Comparison of ENCODE assay signal across 3 cellular contexts in genomic region chr10:109932391-109932790, GRCh38.
TF ChIP-seq lines count a peak whose summit lies in the region.

No MANE protein-coding gene starts in this region.

TF ChIP-seq in SK-N-SH, 30 proteins besides CTCF, POLR2A, EP300 and RAD21 (continued from another document):
- no peak for TF ChIP-seq ZBTB33 (IDR thresholded peaks at IDR 0.05; ENCODE audit: borderline replicate concordance, low read depth)

TF ChIP-seq in SK-N-SH treated with all-trans-retinoic acid at 6 μM for 48 hours, 23 proteins besides CTCF, POLR2A, EP300 and RAD21 (continued from another document):
- TF ChIP-seq CSDC2 (CRISPR knock-in tag; IDR thresholded peaks at IDR 0.05) (no peak), ZFP30 (CRISPR knock-in tag; IDR thresholded peaks at IDR 0.05) (no peak), ISL1 (CRISPR knock-in tag; IDR thresholded peaks at IDR 0.05) (no peak), SNAI2 (CRISPR knock-in tag; IDR thresholded peaks at IDR 0.05) (no peak), TSHZ2 (CRISPR knock-in tag; IDR thresholded peaks at IDR 0.05) (no peak), GLIS3 (CRISPR knock-in tag; IDR thresholded peaks at IDR 0.05) (no peak)

TF ChIP-seq in WTC11, 78 proteins besides CTCF, POLR2A, EP300 and RAD21 (continued from another document):
- TF ChIP-seq ATF6 (CRISPR knock-in tag; IDR thresholded peaks at IDR 0.05), result no peak
- no peak for TF ChIP-seq NFYB (CRISPR knock-in tag; conservative IDR thresholded peaks at IDR 0.05; ENCODE audit: low read depth)
- TF ChIP-seq PRDM15 (CRISPR knock-in tag; IDR thresholded peaks at IDR 0.05), result no peak
- no peak for TF ChIP-seq ATF2 (CRISPR knock-in tag; IDR thresholded peaks at IDR 0.05; ENCODE audit: borderline replicate concordance, low read depth)
